In genomic region chr3:135140543-135140942, GRCh38 we compare ENCODE assay signal across 30 cellular contexts.
"Had no signal": no experiment of that assay in that cellular context is flagged by ENCODE, and none has a peak within 500 bp of the region (broad histone marks: within the 10 kb centered on the region; RNA-seq: fewer than 3 reads in every experiment).

No MANE protein-coding gene starts in this region.

- DNase-seq: activated B cell treated with CpG ODN at 0.5 μM for 24 hours; activated CD4-positive, alpha-beta memory T cell treated with anti-CD3 and anti-CD28 coated beads for 36 hours; activated CD4-positive, alpha-beta T cell treated with anti-CD3 and anti-CD28 coated beads for 4 hours; activated CD4-positive, alpha-beta T cell treated with anti-CD3 and anti-CD28 coated beads, Interleukin-2, amount 50 U/mL, for 1 hour; activated CD4-positive, CD25-positive, alpha-beta regulatory T cell treated with anti-CD3 and anti-CD28 coated beads, Interleukin-2, amount 50 U/mL, for 72 hours; activated CD8-positive, alpha-beta memory T cell treated with anti-CD3 and anti-CD28 coated beads, Interleukin-2, amount 50 U/mL, for 4 hours; activated naive CD4-positive, alpha-beta T cell treated with anti-CD3 and anti-CD28 coated beads, Interleukin-2, amount 10 ng/mL, durations not matched to agents 7 days and 5 days; activated naive CD8-positive, alpha-beta T cell treated with anti-CD3 and anti-CD28 coated beads, Interleukin-2, amount 50 U/mL, for 24 hours; activated T-cell treated with anti-CD3 and anti-CD28 coated beads for 4 hours; activated T-cell treated with anti-CD3 and anti-CD28 coated beads, Interleukin-2, amount 50 U/mL, for 4 hours; Kasumi-1; KG1; MG63; MV-4-11; NCI-H1092 treated with DMSO at 0.1 percent for 48 hours; NCI-H1417 treated with DMSO at 0.1 percent for 48 hours; NCI-H1930; NCI-H2081 treated with DMSO at 0.1 percent for 48 hours; NCI-H226; NCI-H446 treated with DMSO at 0.1 percent for 48 hours; NCI-H524; SHP77; SJCRH30; T-cell; T-helper 2 cell; T-helper 9 cell had no signal

- H3K27me3 ChIP-seq: MG63, SJCRH30 had no signal

- H3K4me3 ChIP-seq: cardiac muscle cell, MG63, SJCRH30, SK-N-MC had no signal

- H3K9me3 ChIP-seq: MG63, SJCRH30 had no signal

- H3K27ac ChIP-seq: cardiac muscle cell, SJCRH30, SK-N-MC, VCaP had no signal

- H3K4me1 ChIP-seq: SJCRH30 had no signal

- H3K36me3 ChIP-seq: cardiac muscle cell, MG63, SJCRH30 had no signal

- ATAC-seq: activated naive CD8-positive, alpha-beta T cell treated with anti-CD3 and anti-CD28 coated beads, Interleukin-2, amount 50 U/mL, for 24 hours; activated T-cell treated with anti-CD3 and anti-CD28 coated beads, Interleukin-2, amount 50 U/mL, for 4 hours; Panc1; T-cell had no signal
